8 cellular contexts compared by ENCODE assay signal in genomic region chr22:22357024-22357868, GRCh38.
DNase-seq lines count a peak whose midpoint lies in the region; ATAC-seq, FAIRE-seq and TF ChIP-seq lines count a peak whose summit lies in the region.

No MANE protein-coding gene starts in this region.

- H3K23ac ChIP-seq in H1 (ENCODE audit: insufficient read length): no peak overlapping the region

- H3K27ac Mint-ChIP-seq in activated CD4-positive, alpha-beta memory T cell treated with anti-CD3 and anti-CD28 coated beads for 36 hours: no peak overlapping the region

- peaks cover 5% of the 10 kb centered on the region for H3K27me3 ChIP-seq in HL-60 (ENCODE audit: insufficient read depth, poor library complexity, severe bottlenecking)
- peaks cover 62 to 98% (median 88%) of the 10 kb centered on the region in 4 experiments for H3K27me3 ChIP-seq in H1 (replicated peaks in 1 of 4; ENCODE audit: control insufficient read depth in 3 of 4, extremely low read depth in 1 of 4, insufficient read depth in 3 of 4, low read length in 3 of 4)

- TF ChIP-seq RAD21 in H1 (IDR thresholded peaks at IDR 0.05 in 1 of 2, conservative IDR thresholded peaks at IDR 0.05 in 1 of 2; ENCODE audit: low read depth in 2 of 2, low read length in 2 of 2): peak; percentile 68 to 76

- H3K4me1 Mint-ChIP-seq in activated CD4-positive, alpha-beta memory T cell treated with anti-CD3 and anti-CD28 coated beads for 36 hours (ENCODE audit: low read depth): peaks cover 2% of the 10 kb centered on the region

- no peaks in the 10 kb centered on the region for H3K9me3 ChIP-seq in H1 (ENCODE audit: insufficient read depth in 2 of 2, low read depth in 1 of 2, low read length in 1 of 2)

- H3K14ac ChIP-seq in H1 (ENCODE audit: insufficient read length): no peak overlapping the region

- H3K36me3 Mint-ChIP-seq in activated CD4-positive, alpha-beta memory T cell treated with anti-CD3 and anti-CD28 coated beads for 36 hours: no peaks in the 10 kb centered on the region

- H3K23me2 ChIP-seq in H1 (ENCODE audit: low read depth, low read length): no peaks in the 10 kb centered on the region

- no peak overlapping the region for H2BK15ac ChIP-seq in H1 (ENCODE audit: low read length)

- no peaks in the 10 kb centered on the region for H4K20me1 ChIP-seq in H1 (replicated peaks in 1 of 2; ENCODE audit: control insufficient read depth in 1 of 2, insufficient read depth in 2 of 2, low read length in 2 of 2)

- POLR2A ChIA-PET in activated CD4-positive, alpha-beta memory T cell treated with anti-CD3 and anti-CD28 coated beads for 36 hours (lab: Charles Lee): no interaction called here
- POLR2A ChIA-PET in H1 (lab: Charles Lee; ENCODE audit: partially characterized antibody): no interaction called here

- no peak overlapping the region; the same call in 1 of the 2 replicates for H4K8ac ChIP-seq in H1 (ENCODE audit: extremely low read depth, insufficient read depth, low read length)

- peaks cover 32% of the 10 kb centered on the region for H3K27me3 Mint-ChIP-seq in activated CD4-positive, alpha-beta memory T cell treated with anti-CD3 and anti-CD28 coated beads for 36 hours

- peak overlapping the region in 1 of 2 experiments; percentile 42; a peak in 1 of 4 replicates for H3K4me2 ChIP-seq in H1 (ENCODE audit: insufficient read depth in 1 of 2, low read depth in 2 of 2, low read length in 2 of 2)

- WGBS in H1 (ENCODE audit: extremely low coverage in 1 of 2, insufficient coverage in 1 of 2, insufficient read length in 1 of 2, insufficient replicate concordance in 2 of 2, low coverage in 1 of 2, low lambda C conversion rate in 2 of 2, missing lambda C conversion rate in 1 of 2), 2 experiments: 30% methylated on average over 12 of the region's 14 CpGs; no CpG with 5 or more reads in 1 of the 2 experiments

- ATAC-seq in GM18868 (IDR thresholded peaks at IDR 0.05; ENCODE audit: unreplicated experiment): peak; percentile 52

- H2BK12ac ChIP-seq in H1 (ENCODE audit: low read depth, low read length): no peak overlapping the region

- no peak overlapping the region for H3K18ac ChIP-seq in H1 (ENCODE audit: extremely low read depth, low read length)

- no peak overlapping the region for H3K9ac ChIP-seq in H1 (replicated peaks in 1 of 4; ENCODE audit: extremely low read depth in 1 of 4, low read depth in 3 of 4, low read length in 3 of 4)

- TF ChIP-seq CTCF in AG09309 (IDR thresholded peaks at IDR 0.05; ENCODE audit: control insufficient read depth, insufficient read depth, low read depth, low read length, missing control alignments) (peak; percentile 73), HL-60 (IDR thresholded peaks at IDR 0.05; ENCODE audit: insufficient read depth, low read length) (peak; percentile 50), H1 (IDR thresholded peaks at IDR 0.05; ENCODE audit: control extremely low read depth in 1 of 3, insufficient read depth in 1 of 3, low read depth in 1 of 3, low read length in 3 of 3) (peak; percentile 76 to 87 (median 76))

- CTCF ChIA-PET in activated CD4-positive, alpha-beta memory T cell treated with anti-CD3 and anti-CD28 coated beads for 36 hours (lab: Charles Lee): interaction anchor here (0.7 to 1.6 kb wide), 6 partner anchors 14 to 688 kb away, joined by 3 to 7 read pairs (median 4); no protein-coding TSS in a partner anchor
- CTCF ChIA-PET in H1 (lab: Charles Lee; ENCODE audit: partially characterized antibody): interaction anchor here (0.7 to 3.2 kb wide), 13 partner anchors 9 to 147 kb away, joined by 3 to 19 read pairs (median 4); no protein-coding TSS in a partner anchor

- no peak overlapping the region for H4K91ac ChIP-seq in H1 (replicated peaks; ENCODE audit: insufficient read length, low read length)

- H4K5ac ChIP-seq in H1 (ENCODE audit: insufficient read length, low read depth, low read length): no peak overlapping the region

- peaks cover 0 to 3% (median 0%) of the 10 kb centered on the region in 4 experiments; a peak in 2 of 7 replicates for H3K4me1 ChIP-seq in H1 (replicated peaks in 1 of 4; ENCODE audit: control insufficient read depth in 3 of 4, insufficient read depth in 4 of 4, low read length in 3 of 4)

- H2AK5ac ChIP-seq in H1 (ENCODE audit: low read depth, low read length): no peak overlapping the region

- intact Hi-C loops in activated CD4-positive, alpha-beta memory T cell treated with anti-CD3 and anti-CD28 coated beads for 36 hours (cut with micrococcal nuclease): loop anchor here (5.0 kb wide), 1 partner anchor 65 kb away; no protein-coding TSS in a partner anchor

- no peak overlapping the region for H2BK5ac ChIP-seq in H1 (ENCODE audit: low read depth, low read length)

- peak overlapping the region; percentile 37; the same call in 1 of the 2 replicates for H2AFZ ChIP-seq in H1 (ENCODE audit: low read length)

- FAIRE-seq in H1 (lab: Jason Lieb, UNC): peak; percentile 19

- H3K4me3 ChIP-seq in AG09309 (ENCODE audit: control insufficient read depth, low read depth, low read length): no peak overlapping the region
- H3K4me3 ChIP-seq in HL-60 (replicated peaks; ENCODE audit: insufficient read depth, low read length): no peak overlapping the region
- peak overlapping the region in 1 of 4 experiments; percentile 5; a peak in 1 of 8 replicates for H3K4me3 ChIP-seq in H1 (ENCODE audit: extremely low read depth in 1 of 4, insufficient read depth in 2 of 4, low read depth in 3 of 4, low read length in 4 of 4)

- no peaks in the 10 kb centered on the region for H3K36me3 ChIP-seq in H1 (ENCODE audit: control insufficient read depth in 2 of 4, insufficient read depth in 4 of 4, low read length in 3 of 4)

- H2BK120ac ChIP-seq in H1 (replicated peaks; ENCODE audit: low read depth, low read length): no peak overlapping the region

- H3K79me1 ChIP-seq in H1 (ENCODE audit: low read depth, low read length): no peaks in the 10 kb centered on the region

- H3K27ac ChIP-seq in HL-60 (replicated peaks) (no peak overlapping the region), H1 (ENCODE audit: low read depth, low read length) (no peak overlapping the region)

- no peak overlapping the region for H2BK20ac ChIP-seq in H1 (ENCODE audit: low read length)

- H3K4ac ChIP-seq in H1 (replicated peaks; ENCODE audit: insufficient read length, low read depth, low read length): no peak overlapping the region

- no peaks in the 10 kb centered on the region for H3K9me3 Mint-ChIP-seq in activated CD4-positive, alpha-beta memory T cell treated with anti-CD3 and anti-CD28 coated beads for 36 hours

- no peak overlapping the region for H3K56ac ChIP-seq in H1 (replicated peaks; ENCODE audit: insufficient read length, low read depth, low read length)

- TF ChIP-seq POLR2A in H1 (IDR thresholded peaks at IDR 0.05; ENCODE audit: control extremely low read depth in 1 of 2, low read depth in 2 of 2, low read length in 2 of 2): no peak

- peak; percentile 2 for DNase-seq in AG09309 (ENCODE audit: low read depth)
- peak; percentile 50 to 82 for DNase-seq in HL-60 (ENCODE audit: low read depth in 1 of 2, low spot score in 1 of 2)
- peak; percentile 72 for DNase-seq in NCI-H748 (lab: John Stamatoyannopoulos, UW; ENCODE audit: unreplicated experiment)
- peak; percentile 86 for DNase-seq in activated CD4-positive, alpha-beta memory T cell treated with anti-CD3 and anti-CD28 coated beads for 36 hours
- DNase-seq in H1 (ENCODE audit: low read depth in 1 of 2, low spot score in 2 of 2): peak; percentile 41 to 94
- DNase-seq in midbrain (lab: John Stamatoyannopoulos, UW): peak; percentile 85
- DNase-seq in stimulated activated CD8-positive, alpha-beta memory T cell treated with anti-CD3 and anti-CD28 coated beads, Interleukin-4, amount 100 ng/mL, for 48 hours: peak; percentile 93

- no peak for TF ChIP-seq EP300 in H1 (IDR thresholded peaks at IDR 0.05; ENCODE audit: borderline replicate concordance in 1 of 2, low read depth in 2 of 2, low read length in 2 of 2)

- H3K4me3 Mint-ChIP-seq in activated CD4-positive, alpha-beta memory T cell treated with anti-CD3 and anti-CD28 coated beads for 36 hours: no peak overlapping the region

- H3K79me2 ChIP-seq in H1 (ENCODE audit: control insufficient read depth in 1 of 2, insufficient read depth in 2 of 2, low read length in 2 of 2): no peaks in the 10 kb centered on the region

TF ChIP-seq in H1, 55 proteins besides CTCF, POLR2A, EP300 and RAD21:
- TF ChIP-seq USF2 (IDR thresholded peaks at IDR 0.05; ENCODE audit: low read length): peak; percentile 73
- TF ChIP-seq, protein P1, sequence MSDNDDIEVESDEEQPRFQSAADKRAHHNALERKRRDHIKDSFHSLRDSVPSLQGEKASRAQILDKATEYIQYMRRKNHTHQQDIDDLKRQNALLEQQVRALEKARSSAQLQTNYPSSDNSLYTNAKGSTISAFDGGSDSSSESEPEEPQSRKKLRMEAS (IDR thresholded peaks at IDR 0.05): no peak
- TF ChIP-seq, protein P2, sequence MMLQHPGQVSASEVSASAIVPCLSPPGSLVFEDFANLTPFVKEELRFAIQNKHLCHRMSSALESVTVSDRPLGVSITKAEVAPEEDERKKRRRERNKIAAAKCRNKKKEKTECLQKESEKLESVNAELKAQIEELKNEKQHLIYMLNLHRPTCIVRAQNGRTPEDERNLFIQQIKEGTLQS (IDR thresholded peaks at IDR 0.05; ENCODE audit: insufficient read depth, low read depth, low read length): peak; percentile 75

Comparison
In these comparisons a context has a peak if more than half of its experiments do, and no peak if none do; other contexts are left out.
1. DNase-seq: peak in every context shown above with its lines; median percentile 93 in stimulated activated CD8-positive, alpha-beta memory T cell treated with anti-CD3 and anti-CD28 coated beads, Interleukin-4, amount 100 ng/mL, for 48 hours; 86 in activated CD4-positive, alpha-beta memory T cell treated with anti-CD3 and anti-CD28 coated beads for 36 hours; 85 in midbrain; 72 in NCI-H748; 68 in H1; 66 in HL-60; 2 in AG09309.